Comparison of ENCODE assay signal across 1 cellular context in genomic region chr18:62832282-62832681, GRCh38.
TF ChIP-seq lines count a peak whose summit lies in the region.

No MANE protein-coding gene starts in this region.

TF ChIP-seq in K562, 482 proteins besides CTCF, POLR2A, EP300 and RAD21 (continued from another document and continues in another):
- TF ChIP-seq ZNF184 (CRISPR knock-in tag; IDR thresholded peaks at IDR 0.05) (no peak), MYC (IDR thresholded peaks at IDR 0.05; ENCODE audit: low read depth, low read length) (0 out of 2 replicates have a peak, but pooled peaks have one; percentile 12), MYC (CRISPR knock-in tag; IDR thresholded peaks at IDR 0.05; ENCODE audit: borderline replicate concordance, low read depth) (no peak), TCF3 (CRISPR knock-in tag; IDR thresholded peaks at IDR 0.05) (no peak), CREB1 (IDR thresholded peaks at IDR 0.05) (no peak), CREB1 (CRISPR knock-in tag; IDR thresholded peaks at IDR 0.05) (no peak), TAF9B (IDR thresholded peaks at IDR 0.05; ENCODE audit: partially characterized antibody) (no peak), TEAD4 (IDR thresholded peaks at IDR 0.05; ENCODE audit: low read length) (peak; percentile 25; the same call in 1 of the 2 replicates), TEAD4 (CRISPR knock-in tag; IDR thresholded peaks at IDR 0.05; ENCODE audit: borderline replicate concordance) (no peak), TAL1 (IDR thresholded peaks at IDR 0.05) (0 out of 2 replicates have a peak, but pooled peaks have one; percentile 22), CBX1 (IDR thresholded peaks at IDR 0.05; ENCODE audit: low read depth) (no peak), ETV1 (tag; conservative IDR thresholded peaks at IDR 0.05; ENCODE audit: low read depth) (peak; percentile 53), GATAD2B (IDR thresholded peaks at IDR 0.05; ENCODE audit: borderline replicate concordance) (no peak), DDX20 (tag; IDR thresholded peaks at IDR 0.05; ENCODE audit: low read depth) (no peak), E2F8 (IDR thresholded peaks at IDR 0.05; ENCODE audit: low read depth, partially characterized antibody) (no peak), MLX (CRISPR knock-in tag; conservative IDR thresholded peaks at IDR 0.05) (no peak), ZNF274 (IDR thresholded peaks at IDR 0.05; ENCODE audit: borderline replicate concordance, low read depth, low read length) (no peak), MBD1 (CRISPR knock-in tag; IDR thresholded peaks at IDR 0.05) (no peak), ELF2 (CRISPR knock-in tag; IDR thresholded peaks at IDR 0.05) (no peak), ARNT (IDR thresholded peaks at IDR 0.05) (no peak), ZHX1 (conservative IDR thresholded peaks at IDR 0.05; ENCODE audit: low read length) (no peak), CBFA2T3 (IDR thresholded peaks at IDR 0.05) (peak; percentile 33), ZNF143 (CRISPR knock-in tag; IDR thresholded peaks at IDR 0.05) (no peak), ZNF445 (CRISPR knock-in tag; IDR thresholded peaks at IDR 0.05; ENCODE audit: low read depth) (no peak), E2F4 (CRISPR knock-in tag; IDR thresholded peaks at IDR 0.05; ENCODE audit: low read depth) (no peak), SMARCA4 (IDR thresholded peaks at IDR 0.05) (peak; percentile 36; the same call in 1 of the 2 replicates), RFX7 (CRISPR knock-in tag; IDR thresholded peaks at IDR 0.05) (no peak), BDP1 (IDR thresholded peaks at IDR 0.05; ENCODE audit: insufficient read depth, insufficient read length) (no peak), CHD7 (IDR thresholded peaks at IDR 0.05; ENCODE audit: low read depth, low read length) (no peak), ZBTB1 (CRISPR knock-in tag; IDR thresholded peaks at IDR 0.05; ENCODE audit: borderline replicate concordance, low read depth) (no peak), ZNF561 (CRISPR knock-in tag; conservative IDR thresholded peaks at IDR 0.05) (no peak), NBN (IDR thresholded peaks at IDR 0.05; ENCODE audit: low read depth) (no peak), DPF2 (IDR thresholded peaks at IDR 0.05) (0 out of 2 replicates have a peak, but pooled peaks have one; percentile 27), MAFK (IDR thresholded peaks at IDR 0.05; ENCODE audit: low read length) (no peak), HINFP (tag; conservative IDR thresholded peaks at IDR 0.05; ENCODE audit: low read depth) (no peak), SRSF7 (optimal IDR thresholded peaks at IDR 0.05; ENCODE audit: low read depth, low read length) (no peak)
